8 cellular contexts compared by ENCODE assay signal in genomic region chr10:59465089-59465488, GRCh38.
DNase-seq lines count a peak whose midpoint lies in the region; ATAC-seq and TF ChIP-seq lines count a peak whose summit lies in the region.
"Had no signal": no experiment of that assay in that cellular context is flagged by ENCODE, and none has a peak within 500 bp of the region (broad histone marks: within the 10 kb centered on the region; RNA-seq: fewer than 3 reads in every experiment).

No MANE protein-coding gene starts in this region.

- TF ChIP-seq CTCF in fibroblast of mammary gland (conservative IDR thresholded peaks at IDR 0.05; ENCODE audit: control insufficient read depth, insufficient read depth, low read depth, low read length) (peak; percentile 46), psoas muscle (IDR thresholded peaks at IDR 0.05) (peak; percentile 62)

- no peaks in the 10 kb centered on the region for H3K27me3 ChIP-seq in psoas muscle (ENCODE audit: insufficient read depth in 3 of 3, low read length in 2 of 3)

- H3K9me3 ChIP-seq in psoas muscle: no peaks in the 10 kb centered on the region

- ATAC-seq in psoas muscle (peak; percentile 58 to 91 (median 70)), GM21786 (IDR thresholded peaks at IDR 0.05; ENCODE audit: unreplicated experiment) (no peak)

- H3K4me3 ChIP-seq in fibroblast of mammary gland (ENCODE audit: control insufficient read depth, low read depth, low read length) (no peak overlapping the region), psoas muscle (no peak overlapping the region)

- H3K36me3 ChIP-seq in psoas muscle (ENCODE audit: insufficient read depth in 1 of 2, low read depth in 1 of 2): no peaks in the 10 kb centered on the region

- H3K27ac ChIP-seq in psoas muscle: no peak overlapping the region

- peaks cover 4% of the 10 kb centered on the region for H3K4me1 ChIP-seq in psoas muscle

- DNase-seq in GM03348 (ENCODE audit: low spot score) (peak; percentile 24), NCI-H446 treated with DMSO at 0.1 percent for 48 hours (lab: John Stamatoyannopoulos, UW) (peak; percentile 50), fibroblast of mammary gland (ENCODE audit: low read depth) (peak; percentile 57), psoas muscle (no peak), NCI-H1694 (lab: John Stamatoyannopoulos, UW) (no peak), NOMO-1 treated with dmso at 0.1 percent for 144 hours (lab: John Stamatoyannopoulos, UW; ENCODE audit: unreplicated experiment) (no peak)
- DNase-seq: activated CD4-positive, alpha-beta T cell treated with anti-CD3 and anti-CD28 coated beads, Interleukin-2, amount 50 U/mL, for 1 hour had no signal

- intact Hi-C loops in psoas muscle (cut with DNase I): loop anchor here in 1 of 2 donors (5.0 to 10.0 kb wide), 2 partner anchors 513 to 680 kb away; no protein-coding TSS in a partner anchor

Comparison
In these comparisons a context has a peak if more than half of its experiments do, and no peak if none do; other contexts are left out.
1. DNase-seq: peak in GM03348 (single experiment), NCI-H446 treated with DMSO at 0.1 percent for 48 hours (single experiment) and fibroblast of mammary gland (single experiment); none in psoas muscle (0 of 2), NCI-H1694 (single experiment) and NOMO-1 treated with dmso at 0.1 percent for 144 hours (single experiment).